ENCODE assay signal across 17 cellular contexts in genomic region chr3:37509069-37509468, GRCh38.
"Had no signal": no experiment of that assay in that cellular context is flagged by ENCODE, and none has a peak within 500 bp of the region (broad histone marks: within the 10 kb centered on the region; RNA-seq: fewer than 3 reads in every experiment).

No MANE protein-coding gene starts in this region.

- ATAC-seq: activated CD4-positive, CD25-positive, alpha-beta regulatory T cell treated with anti-CD3 and anti-CD28 coated beads, Interleukin-2, amount 50 U/mL, for 24 hours; lower lobe of right lung had no signal

- H3K27ac Mint-ChIP-seq: endodermal cell had no signal

- H3K4me3 ChIP-seq: breast epithelium, dorsolateral prefrontal cortex, lower lobe of right lung, right lobe of liver, spleen, stomach had no signal

- H3K36me3 ChIP-seq: breast epithelium had no signal

- H3K9me3 Mint-ChIP-seq: endodermal cell, nephron had no signal

- H3K4me3 Mint-ChIP-seq: endodermal cell, nephron had no signal

- H3K9me3 ChIP-seq: breast epithelium, lower lobe of right lung, right lobe of liver, spleen, stomach had no signal

- DNase-seq: activated CD4-positive, alpha-beta T cell treated with anti-CD3 and anti-CD28 coated beads, Interleukin-2, amount 50 U/mL, for 1 hour; activated CD8-positive, alpha-beta memory T cell treated with anti-CD3 and anti-CD28 coated beads for 24 hours; activated naive CD4-positive, alpha-beta T cell; anterior cingulate cortex; dorsolateral prefrontal cortex; endodermal cell; hypothalamus; kidney; lower lobe of right lung; nucleus accumbens; right lobe of liver; spleen; stomach; T-helper 2 cell had no signal

- H3K27ac ChIP-seq: breast epithelium, lower lobe of right lung, right lobe of liver had no signal

- H3K27me3 ChIP-seq: breast epithelium, dorsolateral prefrontal cortex, right lobe of liver, spleen, stomach had no signal
